ENCODE assay signal across 17 cellular contexts in the genomic region with DNA sequence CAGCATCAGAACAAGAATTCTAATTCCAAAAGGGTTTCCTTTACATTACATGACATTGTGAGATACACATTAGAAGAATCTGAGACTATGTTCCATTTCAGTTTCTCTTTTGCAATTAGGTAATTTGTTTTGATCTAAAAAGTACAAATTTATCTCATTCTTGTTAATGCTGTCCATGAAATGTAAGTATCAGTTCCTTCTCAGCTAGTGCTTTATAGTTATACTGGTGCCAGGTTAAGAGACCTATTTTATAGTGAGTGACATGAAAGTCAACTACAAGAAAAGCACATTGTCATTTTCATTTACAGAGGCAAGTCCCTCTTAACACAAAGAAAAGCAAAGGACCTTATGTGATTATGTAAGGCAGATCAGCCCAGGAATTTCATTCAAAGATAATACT. TPM values are rescaled to one million over a fixed set of nuclear protein-coding genes. Genes with fewer than 3 reads are reported as not detected.
DNase-seq lines count a peak whose midpoint lies in the region; ATAC-seq lines count a peak whose summit lies in the region.
"Had no signal": no experiment of that assay in that cellular context is flagged by ENCODE, and none has a peak within 500 bp of the region (broad histone marks: within the 10 kb centered on the region; RNA-seq: fewer than 3 reads in every experiment).

No MANE protein-coding gene starts in this region.

- H3K4me3 ChIP-seq in CD8-positive, alpha-beta memory T cell (ENCODE audit: low read length) = no peak overlapping the region
- H3K4me3 ChIP-seq in Karpas-422 (ENCODE audit: low read length) = peak overlapping the region; percentile 64; the same call in 1 of the 2 replicates
- H3K4me3 ChIP-seq: skin epidermis had no signal

- H3K9ac ChIP-seq in Karpas-422 (ENCODE audit: low read length) = peak overlapping the region; percentile 38

- H2AFZ ChIP-seq in Karpas-422 (ENCODE audit: low read length) = no peak overlapping the region

- H3K27me3 ChIP-seq in CD8-positive, alpha-beta memory T cell (ENCODE audit: insufficient read depth, low read length, poor library complexity, severe bottlenecking) = no peaks in the 10 kb centered on the region
- H3K27me3 ChIP-seq in Karpas-422 (ENCODE audit: low read length) = no peaks in the 10 kb centered on the region

- H3K27ac ChIP-seq in CD8-positive, alpha-beta memory T cell (ENCODE audit: low read depth, low read length) = no peak overlapping the region
- peak overlapping the region; percentile 100 for H3K27ac ChIP-seq in Karpas-422 (ENCODE audit: low read length)

- no peak for DNase-seq in T-helper 2 cell treated with Interferon-gamma antibody and Interleukin-4, amounts not matched to agents 5 μg/mL and 100 μg/mL, for 36 hours (ENCODE audit: low spot score)
- DNase-seq in T-helper 2 cell (no peak), Karpas-422 (peak; percentile 64), DMS 273 treated with DMSO at 0.1 percent for 48 hours (lab: John Stamatoyannopoulos, UW) (no peak), NCI-H128 (lab: John Stamatoyannopoulos, UW; ENCODE audit: unreplicated experiment) (no peak)
- no peak for DNase-seq in CD8-positive, alpha-beta memory T cell
- DNase-seq in activated naive CD8-positive, alpha-beta T cell treated with anti-CD3 and anti-CD28 coated beads, Interleukin-2, amount 10 ng/mL, durations not matched to agents 7 days and 5 days = no peak
- DNase-seq: 8988T, caudate nucleus, foreskin melanocyte, NCI-H1694, NCI-H446, posterior cingulate gyrus had no signal

- H3K9me2 ChIP-seq in Karpas-422 (replicated peaks; ENCODE audit: insufficient read depth, low read length) = no peaks in the 10 kb centered on the region

- H3K36me3 Mint-ChIP-seq in T-helper 2 cell treated with Interferon-gamma antibody and Interleukin-4, amounts not matched to agents 5 μg/mL and 100 μg/mL, for 36 hours (ENCODE audit: low read depth) = peaks cover 50% of the 10 kb centered on the region
- H3K36me3 Mint-ChIP-seq in CD8-positive, alpha-beta memory T cell = peaks cover 9 to 22% (median 12%) of the 10 kb centered on the region in 3 donors
- peaks cover 54% of the 10 kb centered on the region for H3K36me3 Mint-ChIP-seq in activated naive CD8-positive, alpha-beta T cell treated with anti-CD3 and anti-CD28 coated beads, Interleukin-2, amount 10 ng/mL, durations not matched to agents 7 days and 5 days

- no peak for ATAC-seq in activated naive CD8-positive, alpha-beta T cell treated with anti-CD3 and anti-CD28 coated beads, Interleukin-2, amount 10 ng/mL, durations not matched to agents 7 days and 5 days (ENCODE audit: low read depth)
- ATAC-seq in GM18502 (IDR thresholded peaks at IDR 0.05; ENCODE audit: poor library complexity, unreplicated experiment) = no peak
- ATAC-seq: stimulated activated effector memory CD8-positive, alpha-beta T cell treated with anti-CD3 and anti-CD28 coated beads, Interleukin-12 subunit alpha, Interleukin-12 subunit beta, amount 100 ng/mL, for 72 hours had no signal

- POLR2A ChIA-PET in CD8-positive, alpha-beta memory T cell (lab: Charles Lee) = no interaction called here
- POLR2A ChIA-PET in activated naive CD8-positive, alpha-beta T cell treated with anti-CD3 and anti-CD28 coated beads, Interleukin-2, amount 10 ng/mL, durations not matched to agents 7 days and 5 days (lab: Charles Lee) = interaction anchor here (1.2 kb wide), 1 partner anchor 76 kb away, joined by 3 read pairs; a partner anchor contains a TSS

- no peaks in the 10 kb centered on the region for H3K36me3 ChIP-seq in CD8-positive, alpha-beta memory T cell (ENCODE audit: insufficient read depth, low read length)
- peaks cover 20% of the 10 kb centered on the region for H3K36me3 ChIP-seq in Karpas-422 (ENCODE audit: insufficient read depth, low read length)

- H3K9me3 ChIP-seq in CD8-positive, alpha-beta memory T cell (ENCODE audit: low read length) = no peaks in the 10 kb centered on the region
- no peaks in the 10 kb centered on the region for H3K9me3 ChIP-seq in Karpas-422 (ENCODE audit: low read length)

- peaks cover 66% of the 10 kb centered on the region for H3K4me1 ChIP-seq in CD8-positive, alpha-beta memory T cell (ENCODE audit: insufficient read depth, low read length)
- H3K4me1 ChIP-seq in Karpas-422 (ENCODE audit: low read length) = peaks cover 57% of the 10 kb centered on the region

- H3K4me3 Mint-ChIP-seq in T-helper 2 cell treated with Interferon-gamma antibody and Interleukin-4, amounts not matched to agents 5 μg/mL and 100 μg/mL, for 36 hours = no peak overlapping the region
- H3K4me3 Mint-ChIP-seq in CD8-positive, alpha-beta memory T cell = peak overlapping the region in 4 of 7 donors; percentile 44 to 83 (median 57)
- H3K4me3 Mint-ChIP-seq in activated naive CD8-positive, alpha-beta T cell treated with anti-CD3 and anti-CD28 coated beads, Interleukin-2, amount 10 ng/mL, durations not matched to agents 7 days and 5 days = no peak overlapping the region
- H3K4me3 Mint-ChIP-seq: stimulated activated effector memory CD8-positive, alpha-beta T cell treated with anti-CD3 and anti-CD28 coated beads, Interleukin-12 subunit alpha, Interleukin-12 subunit beta, amount 100 ng/mL, for 72 hours; type B pancreatic cell had no signal

- H3K27ac Mint-ChIP-seq in T-helper 2 cell treated with Interferon-gamma antibody and Interleukin-4, amounts not matched to agents 5 μg/mL and 100 μg/mL, for 36 hours = peak overlapping the region; percentile 82
- H3K27ac Mint-ChIP-seq in CD8-positive, alpha-beta memory T cell = peak overlapping the region in 7 of 8 donors; percentile 49 to 92 (median 82)
- H3K27ac Mint-ChIP-seq in activated naive CD8-positive, alpha-beta T cell treated with anti-CD3 and anti-CD28 coated beads, Interleukin-2, amount 10 ng/mL, durations not matched to agents 7 days and 5 days = peak overlapping the region; percentile 66
- H3K27ac Mint-ChIP-seq: stimulated activated effector memory CD8-positive, alpha-beta T cell treated with anti-CD3 and anti-CD28 coated beads, Interleukin-12 subunit alpha, Interleukin-12 subunit beta, amount 100 ng/mL, for 72 hours; type B pancreatic cell had no signal

- peaks cover 11% of the 10 kb centered on the region; the same call in 1 of the 2 replicates for H3K79me2 ChIP-seq in Karpas-422 (ENCODE audit: low read length)

- H3K4me2 ChIP-seq in Karpas-422 (ENCODE audit: low read depth, low read length, poor library complexity, severe bottlenecking) = peak overlapping the region; percentile 95

- H3K4me1 Mint-ChIP-seq in T-helper 2 cell treated with Interferon-gamma antibody and Interleukin-4, amounts not matched to agents 5 μg/mL and 100 μg/mL, for 36 hours (ENCODE audit: low read depth) = peaks cover 36% of the 10 kb centered on the region
- peaks cover 21 to 27% (median 26%) of the 10 kb centered on the region in 3 donors for H3K4me1 Mint-ChIP-seq in CD8-positive, alpha-beta memory T cell
- peaks cover 37% of the 10 kb centered on the region for H3K4me1 Mint-ChIP-seq in activated naive CD8-positive, alpha-beta T cell treated with anti-CD3 and anti-CD28 coated beads, Interleukin-2, amount 10 ng/mL, durations not matched to agents 7 days and 5 days

- CTCF ChIA-PET in CD8-positive, alpha-beta memory T cell (lab: Charles Lee) = interaction anchor here (1.1 to 1.4 kb wide), 2 partner anchors 16 to 47 kb away, joined by 3 to 5 read pairs; no protein-coding TSS in a partner anchor

- no peaks in the 10 kb centered on the region for H4K20me1 ChIP-seq in Karpas-422 (ENCODE audit: insufficient read depth, low read depth, low read length)

- H3K27me3 Mint-ChIP-seq in T-helper 2 cell treated with Interferon-gamma antibody and Interleukin-4, amounts not matched to agents 5 μg/mL and 100 μg/mL, for 36 hours (ENCODE audit: low read depth) = no peaks in the 10 kb centered on the region
- no peaks in the 10 kb centered on the region for H3K27me3 Mint-ChIP-seq in CD8-positive, alpha-beta memory T cell
- no peaks in the 10 kb centered on the region for H3K27me3 Mint-ChIP-seq in activated naive CD8-positive, alpha-beta T cell treated with anti-CD3 and anti-CD28 coated beads, Interleukin-2, amount 10 ng/mL, durations not matched to agents 7 days and 5 days
- H3K27me3 Mint-ChIP-seq: type B pancreatic cell had no signal

- peaks cover 4% of the 10 kb centered on the region for H3K9me3 Mint-ChIP-seq in T-helper 2 cell treated with Interferon-gamma antibody and Interleukin-4, amounts not matched to agents 5 μg/mL and 100 μg/mL, for 36 hours
- H3K9me3 Mint-ChIP-seq in CD8-positive, alpha-beta memory T cell = peaks cover 0 to 2% (median 0%) of the 10 kb centered on the region in 5 donors
- peaks cover 3% of the 10 kb centered on the region for H3K9me3 Mint-ChIP-seq in activated naive CD8-positive, alpha-beta T cell treated with anti-CD3 and anti-CD28 coated beads, Interleukin-2, amount 10 ng/mL, durations not matched to agents 7 days and 5 days
- H3K9me3 Mint-ChIP-seq: type B pancreatic cell had no signal

RNA-seq across cellular contexts. Expression of a gene that starts 43.9 kb away (rescaled TPM):
- total RNA-seq in CD8-positive, alpha-beta memory T cell = 1 to 10 TPM; 5.4 to 6.5 TPM
- polyA plus RNA-seq in CD8-positive, alpha-beta memory T cell = 23.4 TPM
- 20.2 and 25.6 TPM in 2 replicates for total RNA-seq in Karpas-422 (2014; rRNA removed; shearing (Covaris generic); ENCODE audit: low replicate concordance)
- 10 to 100 TPM; 18.3 to 21.5 TPM for total RNA-seq in activated naive CD8-positive, alpha-beta T cell treated with anti-CD3 and anti-CD28 coated beads, Interleukin-2, amount 10 ng/mL, durations not matched to agents 7 days and 5 days

Comparison
In these comparisons a context has a peak if more than half of its experiments do, and no peak if none do; other contexts are left out.
1. H3K4me3 Mint-ChIP-seq: peak in CD8-positive, alpha-beta memory T cell (4 of 7); none in T-helper 2 cell treated with Interferon-gamma antibody and Interleukin-4, amounts not matched to agents 5 μg/mL and 100 μg/mL, for 36 hours (single experiment) and activated naive CD8-positive, alpha-beta T cell treated with anti-CD3 and anti-CD28 coated beads, Interleukin-2, amount 10 ng/mL, durations not matched to agents 7 days and 5 days (single experiment).
2. Peak in every context shown above with its lines, with median percentiles within 50 percentile points of each other: H3K27ac Mint-ChIP-seq.